8 cellular contexts compared by ENCODE assay signal in the genomic region with DNA sequence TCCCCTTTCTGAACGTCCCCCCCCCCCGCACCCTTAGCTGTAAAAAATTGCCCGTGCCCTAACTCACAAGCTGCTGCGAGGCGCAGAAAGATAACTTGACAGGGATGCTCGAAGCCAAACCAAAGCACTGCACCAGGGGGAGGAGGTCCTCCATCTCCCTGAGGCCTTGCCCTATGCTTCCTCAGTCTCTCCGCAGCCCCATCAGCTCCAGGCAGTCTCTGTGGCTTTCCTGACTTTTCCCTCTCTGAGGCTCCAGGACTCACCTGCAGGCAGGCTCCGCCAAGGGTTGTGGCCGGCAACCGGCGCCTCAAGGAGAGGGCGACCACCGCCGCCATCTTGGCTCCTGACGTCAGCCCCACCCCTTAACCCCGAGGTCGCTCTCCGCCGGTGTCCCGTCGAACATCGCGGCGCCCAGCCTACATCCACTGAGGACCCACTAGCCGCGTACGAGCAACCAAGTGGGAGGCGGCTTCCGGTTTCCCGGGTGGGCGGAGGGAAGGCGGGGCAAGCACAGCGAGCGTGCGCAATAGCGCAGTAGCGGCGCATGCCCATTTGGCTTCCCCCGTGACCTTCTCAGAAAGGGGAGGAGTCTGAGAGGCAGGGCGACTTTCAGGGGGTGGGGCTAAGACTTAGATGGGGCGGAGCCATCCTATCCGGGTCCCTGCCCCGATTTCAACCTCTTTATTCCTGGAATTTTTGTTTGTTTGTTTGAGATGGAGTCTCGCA. TPM values are rescaled to one million over a fixed set of nuclear protein-coding genes. Genes with fewer than 3 reads are reported as not detected.
DNase-seq lines count a peak whose midpoint lies in the region; ATAC-seq, FAIRE-seq and TF ChIP-seq lines count a peak whose summit lies in the region.

A gene (minus strand): TSS at position 348 of the 726 bp plus-strand sequence. CDS start 13 bp downstream, at position 335.

- ATAC-seq in GM19438 (IDR thresholded peaks at IDR 0.05; ENCODE audit: low read depth, unreplicated experiment) (peak; percentile 96), HG03575 (IDR thresholded peaks at IDR 0.05; ENCODE audit: extremely low read depth, insufficient number of reproducible peaks, low FRiP score, unreplicated experiment) (peak; percentile 51), HepG2 (peak; percentile 98)

- intact Hi-C loops in activated CD4-positive, alpha-beta memory T cell treated with anti-CD3 and anti-CD28 coated beads for 36 hours (cut with micrococcal nuclease): loop anchor here (1.0 to 5.0 kb wide), 3 partner anchors 43 to 152 kb away; a partner anchor contains a TSS
- intact Hi-C loops in HepG2 (cut with micrococcal nuclease; ENCODE audit: unreplicated experiment): no loop called here

- FAIRE-seq in HepG2 (lab: Jason Lieb, UNC): peak; percentile 98

- H3K9me3 ChIP-seq in HepG2 (ENCODE audit: low read length): no peaks in the 10 kb centered on the region

- no peak for TF ChIP-seq RAD21 in HepG2 (CRISPR knock-in tag; IDR thresholded peaks at IDR 0.05)

- in situ Hi-C loops in HepG2 (cut with HindIII; ENCODE audit: extremely low pct_ligation_motif_present, low pct_unique_long_range_greater_than_20kb): no loop called here

- peak within 1 kb of the TSS; percentile 75 for H3K27ac ChIP-seq in HepG2 (ENCODE audit: extremely low read length, insufficient read depth, low read length)

- BruUV-seq in HepG2 (replicated peaks; lab: Mats Ljungman, UMichigan): no TSS peak

- WGBS in HepG2 (ENCODE audit: low lambda C conversion rate): 7% methylated on average over 3 of the region's 44 CpGs

- H2AFZ ChIP-seq in HepG2 (ENCODE audit: low read length): peak within 1 kb of the TSS; percentile 70

- H3K79me2 ChIP-seq in HepG2 (ENCODE audit: insufficient read depth, low read length): peaks cover 23% of the 10 kb centered on the region

- peak within 1 kb of the TSS; percentile 77 to 94 (median 93) for H3K4me3 ChIP-seq in HepG2 (replicated peaks in 1 of 3; ENCODE audit: insufficient read depth in 1 of 3, low read depth in 2 of 3, low read length in 3 of 3)

- H3K4me2 ChIP-seq in HepG2 (ENCODE audit: low read depth, low read length): peak within 1 kb of the TSS; percentile 96

- H3K36me3 Mint-ChIP-seq in activated CD4-positive, alpha-beta memory T cell treated with anti-CD3 and anti-CD28 coated beads for 36 hours: peaks cover 6% of the 10 kb centered on the region

- peak within 1 kb of the TSS; percentile 96 for H3K4me3 Mint-ChIP-seq in activated CD4-positive, alpha-beta memory T cell treated with anti-CD3 and anti-CD28 coated beads for 36 hours

- POLR2A ChIA-PET in activated CD4-positive, alpha-beta memory T cell treated with anti-CD3 and anti-CD28 coated beads for 36 hours (lab: Charles Lee): interaction anchor here (0.6 to 1.3 kb wide), 2 partner anchors 149 to 157 kb away, joined by 6 to 7 read pairs; no protein-coding TSS in a partner anchor
- POLR2A ChIA-PET in HepG2 (lab: Yijun Ruan, JAX): no interaction called here

- no peaks in the 10 kb centered on the region for H3K9me3 Mint-ChIP-seq in activated CD4-positive, alpha-beta memory T cell treated with anti-CD3 and anti-CD28 coated beads for 36 hours

- peak; percentile 57 to 85; a peak in 3 of 4 replicates for TF ChIP-seq POLR2A in HepG2 (IDR thresholded peaks at IDR 0.05; ENCODE audit: insufficient read depth in 1 of 2, low read depth in 2 of 2, low read length in 2 of 2)

- no peaks in the 10 kb centered on the region for H3K27me3 Mint-ChIP-seq in activated CD4-positive, alpha-beta memory T cell treated with anti-CD3 and anti-CD28 coated beads for 36 hours

- H3K36me3 ChIP-seq in HepG2 (replicated peaks in 1 of 2; ENCODE audit: control insufficient read depth in 1 of 2, insufficient read depth in 2 of 2, low read length in 2 of 2): peaks cover 0 to 3% of the 10 kb centered on the region in 2 experiments; a peak in 1 of 5 replicates

- H3K4me1 Mint-ChIP-seq in activated CD4-positive, alpha-beta memory T cell treated with anti-CD3 and anti-CD28 coated beads for 36 hours (ENCODE audit: low read depth): peaks cover 24% of the 10 kb centered on the region

- TF ChIP-seq EP300 in HepG2 (IDR thresholded peaks at IDR 0.05; ENCODE audit: low read depth in 2 of 2, low read length in 2 of 2): 0 out of 4 replicates have a peak, but pooled peaks of 1 of the 2 experiments have one; percentile 8
- no peak for TF ChIP-seq EP300 in HepG2 (CRISPR knock-in tag; IDR thresholded peaks at IDR 0.05; ENCODE audit: borderline replicate concordance)

- H3K4me1 ChIP-seq in HepG2 (ENCODE audit: insufficient read depth, low read length): peaks cover 45% of the 10 kb centered on the region

- DNase-seq in CD1c-positive myeloid dendritic cell (ENCODE audit: extremely low spot score): peak; percentile 99
- peak; percentile 91 for DNase-seq in NCI-H82 treated with DMSO at 0.1 percent for 48 hours (lab: John Stamatoyannopoulos, UW; ENCODE audit: unreplicated experiment)
- DNase-seq in activated CD4-positive, alpha-beta memory T cell treated with anti-CD3 and anti-CD28 coated beads for 36 hours: peak; percentile 100
- DNase-seq in dermis microvascular lymphatic vessel endothelial cell (ENCODE audit: low read depth in 2 of 2): peak; percentile 95 to 97
- peak; percentile 94 for DNase-seq in HepG2 (ENCODE audit: low spot score)
- peak; percentile 98 for DNase-seq in stimulated activated CD4-positive, alpha-beta T cell treated with anti-CD3 and anti-CD28 coated beads, Interleukin-4, amount 100 ng/mL, for 1 hour

- H3K9ac ChIP-seq in HepG2 (ENCODE audit: insufficient read depth, low read depth, low read length): peak within 1 kb of the TSS; percentile 82

- TF ChIP-seq CTCF in HepG2 (CRISPR knock-in tag; IDR thresholded peaks at IDR 0.05): no peak

- CTCF ChIA-PET in activated CD4-positive, alpha-beta memory T cell treated with anti-CD3 and anti-CD28 coated beads for 36 hours (lab: Charles Lee): no interaction called here
- CTCF ChIA-PET in HepG2 (lab: Yijun Ruan, JAX; ENCODE audit: low intra/inter-chr PET ratio, low total read pairs): no interaction called here

- peak within 1 kb of the TSS; percentile 90 for H3K27ac Mint-ChIP-seq in activated CD4-positive, alpha-beta memory T cell treated with anti-CD3 and anti-CD28 coated beads for 36 hours

- H3K27me3 ChIP-seq in HepG2 (ENCODE audit: control insufficient read depth in 1 of 2, insufficient read depth in 2 of 2, low read length in 2 of 2): no peaks in the 10 kb centered on the region; a peak in 1 of 5 replicates

- H4K20me1 ChIP-seq in HepG2 (ENCODE audit: insufficient read depth, low read length): no peaks in the 10 kb centered on the region

TF ChIP-seq in HepG2, 621 proteins besides CTCF, POLR2A, EP300 and RAD21 (continues in another document):
- TF ChIP-seq MEIS2 (CRISPR knock-in tag; IDR thresholded peaks at IDR 0.05) (no peak), TEAD3 (CRISPR knock-in tag; optimal IDR thresholded peaks at IDR 0.05; ENCODE audit: borderline replicate concordance) (peak; percentile 36), HNRNPLL (IDR thresholded peaks at IDR 0.05; ENCODE audit: low read depth, low read length, poor library complexity, severe bottlenecking) (peak; percentile 79), SMAD3 (CRISPR knock-in tag; IDR thresholded peaks at IDR 0.05) (0 out of 2 replicates have a peak, but pooled peaks have one; percentile 22), HOXA3 (CRISPR knock-in tag; IDR thresholded peaks at IDR 0.05) (peak; percentile 94), TAF1 (CRISPR knock-in tag; IDR thresholded peaks at IDR 0.05) (peak; percentile 86)
- TF ChIP-seq, protein P1, sequence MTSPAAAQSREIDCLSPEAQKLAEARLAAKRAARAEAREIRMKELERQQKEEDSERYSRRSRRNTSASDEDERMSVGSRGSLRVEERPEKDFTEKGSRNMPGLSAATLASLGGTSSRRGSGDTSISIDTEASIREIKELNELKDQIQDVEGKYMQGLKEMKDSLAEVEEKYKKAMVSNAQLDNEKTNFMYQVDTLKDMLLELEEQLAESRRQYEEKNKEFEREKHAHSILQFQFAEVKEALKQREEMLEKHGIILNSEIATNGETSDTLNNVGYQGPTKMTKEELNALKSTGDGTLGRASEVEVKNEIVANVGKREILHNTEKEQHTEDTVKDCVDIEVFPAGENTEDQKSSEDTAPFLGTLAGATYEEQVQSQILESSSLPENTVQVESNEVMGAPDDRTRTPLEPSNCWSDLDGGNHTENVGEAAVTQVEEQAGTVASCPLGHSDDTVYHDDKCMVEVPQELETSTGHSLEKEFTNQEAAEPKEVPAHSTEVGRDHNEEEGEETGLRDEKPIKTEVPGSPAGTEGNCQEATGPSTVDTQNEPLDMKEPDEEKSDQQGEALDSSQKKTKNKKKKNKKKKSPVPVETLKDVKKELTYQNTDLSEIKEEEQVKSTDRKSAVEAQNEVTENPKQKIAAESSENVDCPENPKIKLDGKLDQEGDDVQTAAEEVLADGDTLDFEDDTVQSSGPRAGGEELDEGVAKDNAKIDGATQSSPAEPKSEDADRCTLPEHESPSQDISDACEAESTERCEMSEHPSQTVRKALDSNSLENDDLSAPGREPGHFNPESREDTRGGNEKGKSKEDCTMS (CRISPR knock-in tag; conservative IDR thresholded peaks at IDR 0.05): no peak

RNA-seq across cellular contexts. Expression of the gene that starts here (rescaled TPM):
- total RNA-seq in activated CD4-positive, alpha-beta memory T cell treated with anti-CD3 and anti-CD28 coated beads for 36 hours: 100 to 1,000 TPM; 154 to 163 TPM
- total RNA-seq in dermis microvascular lymphatic vessel endothelial cell (134 and 143 TPM in 2 replicates), HepG2 (2016; rRNA removed; fragmentation: Illumina TruSeq; extraction: Trizol) (142 and 174 TPM in 2 replicates)
- 51.4 and 55.9 TPM in 2 replicates for total RNA-seq in HepG2 (2016; cell fraction: cytosol; rRNA removed; fragmentation: Illumina TruSeq; extraction: Trizol; ENCODE audit: low read depth)
- total RNA-seq in HepG2 (2016; cell fraction: insoluble cytoplasmic fraction; rRNA removed; fragmentation: Illumina TruSeq; extraction: Trizol): 149 and 181 TPM in 2 replicates
- total RNA-seq in HepG2 (2016; cell fraction: membrane; rRNA removed; fragmentation: Illumina TruSeq; extraction: Trizol): 63.6 and 75.1 TPM in 2 replicates
- total RNA-seq in HepG2 (2016; cell fraction: nucleus; rRNA removed; fragmentation: Illumina TruSeq; extraction: Trizol): 52.4 and 60.7 TPM in 2 replicates
- 110 and 136 TPM in 2 replicates for polyA plus RNA-seq in HepG2 (2011; rRNA removed)
- polyA plus RNA-seq in HepG2 (2011; cell fraction: cytosol; rRNA removed): 90.5 and 93.2 TPM in 2 replicates
- 32.8 and 36.9 TPM in 2 replicates for polyA plus RNA-seq in HepG2 (2011; cell fraction: nucleus; rRNA removed)
- 57.3 and 68.1 TPM in 2 replicates for polyA plus RNA-seq in HepG2 (2012)
- polyA plus RNA-seq in HepG2 (2016; cell fraction: cytosol; fragmentation: Illumina TruSeq; extraction: Trizol; ENCODE audit: low read depth): 39.4 and 46.4 TPM in 2 replicates
- polyA plus RNA-seq in HepG2 (2016; cell fraction: insoluble cytoplasmic fraction; fragmentation: Illumina TruSeq; extraction: Trizol; ENCODE audit: low read depth): 164 and 177 TPM in 2 replicates
- 45.2 and 45.6 TPM in 2 replicates for polyA plus RNA-seq in HepG2 (2016; cell fraction: membrane; fragmentation: Illumina TruSeq; extraction: Trizol; ENCODE audit: low read depth)
- polyA plus RNA-seq in HepG2 (2016; cell fraction: nucleus; fragmentation: Illumina TruSeq; extraction: Trizol; ENCODE audit: insufficient read depth, low read depth): 71.0 and 75.4 TPM in 2 replicates
- 49.9 and 135 TPM in 2 replicates for polyA minus RNA-seq in HepG2 (2011; rRNA and poly(A)+ RNA removed; ENCODE audit: low replicate concordance)
- 48.1 and 57.8 TPM in 2 replicates for polyA minus RNA-seq in HepG2 (2011; cell fraction: cytosol; rRNA and poly(A)+ RNA removed)
- polyA minus RNA-seq in HepG2 (2011; cell fraction: nucleus; rRNA and poly(A)+ RNA removed): 35.9 and 50.1 TPM in 2 replicates

Comparison
In these comparisons a context has a peak if more than half of its experiments do, and no peak if none do; other contexts are left out.
1. Peak in every context shown above with its lines: DNase-seq, ATAC-seq, H3K4me3 ChIP-seq and H3K27ac ChIP-seq.